In the genomic region with DNA sequence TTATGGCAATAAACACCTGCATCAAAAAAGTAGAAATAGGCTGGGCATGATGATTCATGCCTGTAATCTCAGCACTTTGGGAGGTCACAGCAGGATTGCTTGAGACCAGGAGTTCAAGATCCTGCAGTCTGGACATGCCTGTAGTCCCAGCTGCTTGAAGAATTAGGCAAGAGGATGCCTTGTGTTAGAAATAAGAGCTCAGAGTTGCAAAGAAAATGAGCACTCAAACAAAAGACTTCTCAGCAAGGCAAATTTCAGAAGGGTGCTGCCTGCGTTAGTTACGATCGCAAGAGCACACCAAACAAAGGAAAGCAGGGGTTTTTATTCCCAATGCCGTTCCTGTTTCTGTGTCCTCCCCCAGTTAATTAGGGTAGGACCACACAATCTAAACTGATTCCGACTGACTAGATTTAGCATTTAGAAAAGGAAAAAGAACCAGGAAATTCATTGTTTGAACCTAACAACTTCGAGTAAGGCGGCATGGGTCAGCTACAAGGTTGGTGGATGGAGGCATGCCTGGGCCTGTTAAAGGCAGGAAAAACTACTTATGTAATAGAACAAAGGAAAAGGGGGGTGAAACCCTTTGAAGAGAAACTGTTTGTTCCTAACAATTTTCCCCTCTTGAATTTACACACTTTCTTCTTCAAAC, we compare ENCODE assay signal across 1 cellular context.
TF ChIP-seq lines count a peak whose summit lies in the region.

No MANE protein-coding gene starts in this region.

TF ChIP-seq in HEK293, 187 proteins besides CTCF, POLR2A, EP300 and RAD21 (continued from another document):
- TF ChIP-seq, protein P1, sequence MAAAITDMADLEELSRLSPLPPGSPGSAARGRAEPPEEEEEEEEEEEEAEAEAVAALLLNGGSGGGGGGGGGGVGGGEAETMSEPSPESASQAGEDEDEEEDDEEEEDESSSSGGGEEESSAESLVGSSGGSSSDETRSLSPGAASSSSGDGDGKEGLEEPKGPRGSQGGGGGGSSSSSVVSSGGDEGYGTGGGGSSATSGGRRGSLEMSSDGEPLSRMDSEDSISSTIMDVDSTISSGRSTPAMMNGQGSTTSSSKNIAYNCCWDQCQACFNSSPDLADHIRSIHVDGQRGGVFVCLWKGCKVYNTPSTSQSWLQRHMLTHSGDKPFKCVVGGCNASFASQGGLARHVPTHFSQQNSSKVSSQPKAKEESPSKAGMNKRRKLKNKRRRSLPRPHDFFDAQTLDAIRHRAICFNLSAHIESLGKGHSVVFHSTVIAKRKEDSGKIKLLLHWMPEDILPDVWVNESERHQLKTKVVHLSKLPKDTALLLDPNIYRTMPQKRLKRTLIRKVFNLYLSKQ (tag by site-specific recombination; IDR thresholded peaks at IDR 0.05; ENCODE audit: borderline replicate concordance) = no peak
- no peak for TF ChIP-seq ZNF221 (tag by site-specific recombination; IDR thresholded peaks at IDR 0.05; ENCODE audit: borderline replicate concordance)
- TF ChIP-seq ZNF571 (tag by site-specific recombination; IDR thresholded peaks at IDR 0.05) = no peak
- no peak for TF ChIP-seq ZFP37 (tag by site-specific recombination; IDR thresholded peaks at IDR 0.05)
- TF ChIP-seq ZNF561 (tag by site-specific recombination; IDR thresholded peaks at IDR 0.05; ENCODE audit: borderline replicate concordance) = peak; percentile 88
- TF ChIP-seq ZNF239 (tag by site-specific recombination; IDR thresholded peaks at IDR 0.05) = no peak
- no peak for TF ChIP-seq ZNF354C (tag by site-specific recombination; IDR thresholded peaks at IDR 0.05; ENCODE audit: borderline replicate concordance, low read depth)
- TF ChIP-seq, protein P2, sequence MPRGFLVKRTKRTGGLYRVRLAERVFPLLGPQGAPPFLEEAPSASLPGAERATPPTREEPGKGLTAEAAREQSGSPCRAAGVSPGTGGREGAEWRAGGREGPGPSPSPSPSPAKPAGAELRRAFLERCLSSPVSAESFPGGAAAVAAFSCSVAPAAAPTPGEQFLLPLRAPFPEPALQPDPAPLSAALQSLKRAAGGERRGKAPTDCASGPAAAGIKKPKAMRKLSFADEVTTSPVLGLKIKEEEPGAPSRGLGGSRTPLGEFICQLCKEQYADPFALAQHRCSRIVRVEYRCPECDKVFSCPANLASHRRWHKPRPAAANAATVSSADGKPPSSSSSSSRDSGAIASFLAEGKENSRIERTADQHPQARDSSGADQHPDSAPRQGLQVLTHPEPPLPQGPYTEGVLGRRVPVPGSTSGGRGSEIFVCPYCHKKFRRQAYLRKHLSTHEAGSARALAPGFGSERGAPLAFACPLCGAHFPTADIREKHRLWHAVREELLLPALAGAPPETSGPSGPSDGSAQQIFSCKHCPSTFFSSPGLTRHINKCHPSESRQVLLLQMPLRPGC (tag by site-specific recombination; IDR thresholded peaks at IDR 0.05) = 0 out of 2 replicates have a peak, but pooled peaks have one; percentile 9
- no peak for TF ChIP-seq ZNF560 (tag by site-specific recombination; IDR thresholded peaks at IDR 0.05; ENCODE audit: borderline replicate concordance)
